Comparison of ENCODE assay signal across 10 cellular contexts in genomic region chrX:2767631-2768455, GRCh38. TPM values are rescaled to one million over a fixed set of nuclear protein-coding genes. Genes with fewer than 3 reads are reported as not detected.
DNase-seq lines count a peak whose midpoint lies in the region; ATAC-seq and TF ChIP-seq lines count a peak whose summit lies in the region.
"Had no signal": no experiment of that assay in that cellular context is flagged by ENCODE, and none has a peak within 500 bp of the region (broad histone marks: within the 10 kb centered on the region; RNA-seq: fewer than 3 reads in every experiment).

No MANE protein-coding gene starts in this region.

- H3K9ac ChIP-seq in rectal smooth muscle tissue (ENCODE audit: low read length) = no peak overlapping the region

- H3K36me3 ChIP-seq in rectal smooth muscle tissue (ENCODE audit: control insufficient read depth, insufficient read depth, low read length) = no peaks in the 10 kb centered on the region
- H3K36me3 ChIP-seq: ovary had no signal

- peaks cover 7% of the 10 kb centered on the region for H3K4me1 ChIP-seq in rectal smooth muscle tissue (ENCODE audit: control insufficient read depth, insufficient read depth, low read length)

- intact Hi-C loops in dorsolateral prefrontal cortex (cut with DNase I) = no loop called here

- TF ChIP-seq CTCF in fibroblast of pulmonary artery (IDR thresholded peaks at IDR 0.05; ENCODE audit: low read length, missing control alignments) (no peak), dorsolateral prefrontal cortex (IDR thresholded peaks at IDR 0.05 in 54 of 56, conservative IDR thresholded peaks at IDR 0.05 in 2 of 56; ENCODE audit: low read depth in 1 of 56, partially characterized antibody in 56 of 56) (no peak)

- DNase-seq in EL (peak; percentile 26), NOMO-1 treated with dmso at 0.1 percent for 144 hours (lab: John Stamatoyannopoulos, UW; ENCODE audit: unreplicated experiment) (peak; percentile 13), fibroblast of pulmonary artery (ENCODE audit: low read depth) (peak; percentile 37), dorsolateral prefrontal cortex (no peak)
- DNase-seq in activated CD4-positive, alpha-beta T cell treated with anti-CD3 and anti-CD28 coated beads, Interleukin-2, amount 50 U/mL, for 1 hour = no peak
- no peak for DNase-seq in activated CD4-positive, alpha-beta T cell treated with anti-CD3 and anti-CD28 coated beads for 48 hours
- DNase-seq: ovary had no signal

- H3K27ac ChIP-seq in rectal smooth muscle tissue (ENCODE audit: low read depth, low read length) (peak overlapping the region; percentile 59), dorsolateral prefrontal cortex (no peak overlapping the region)
- H3K27ac ChIP-seq: ovary had no signal

- H3K27me3 ChIP-seq in rectal smooth muscle tissue (ENCODE audit: control insufficient read depth, insufficient read depth, low read length) (no peaks in the 10 kb centered on the region), dorsolateral prefrontal cortex (peaks cover 0 to 27% (median 4%) of the 10 kb centered on the region in 45 donors)
- H3K27me3 ChIP-seq: ovary had no signal

- no peak for ATAC-seq in HG03196 (IDR thresholded peaks at IDR 0.05; ENCODE audit: unreplicated experiment)

- H3K4me3 ChIP-seq in fibroblast of pulmonary artery (replicated peaks; ENCODE audit: low read depth, low read length) (no peak overlapping the region), rectal smooth muscle tissue (ENCODE audit: low read length) (no peak overlapping the region), dorsolateral prefrontal cortex (no peak overlapping the region)
- H3K4me3 ChIP-seq: ovary had no signal

RNA-seq across cellular contexts. Expression of gene XG, which starts 16.0 kb away (rescaled TPM):
- 1 to 10 TPM in 1 of 120 experiments, under 1 TPM in 20, not detected in 99; 0.16 to 1.3 (median 0.22) TPM for total RNA-seq in dorsolateral prefrontal cortex
- total RNA-seq: endothelial cell of umbilical vein had no signal

Comparison
In these comparisons a context has a peak if more than half of its experiments do, and no peak if none do; other contexts are left out.
1. DNase-seq: peak in EL (single experiment), NOMO-1 treated with dmso at 0.1 percent for 144 hours (single experiment) and fibroblast of pulmonary artery (single experiment); none in activated CD4-positive, alpha-beta T cell treated with anti-CD3 and anti-CD28 coated beads, Interleukin-2, amount 50 U/mL, for 1 hour (single experiment), dorsolateral prefrontal cortex (0 of 10) and activated CD4-positive, alpha-beta T cell treated with anti-CD3 and anti-CD28 coated beads for 48 hours (single experiment).